Comparison of ENCODE assay signal across 4 cellular contexts in the genomic region with DNA sequence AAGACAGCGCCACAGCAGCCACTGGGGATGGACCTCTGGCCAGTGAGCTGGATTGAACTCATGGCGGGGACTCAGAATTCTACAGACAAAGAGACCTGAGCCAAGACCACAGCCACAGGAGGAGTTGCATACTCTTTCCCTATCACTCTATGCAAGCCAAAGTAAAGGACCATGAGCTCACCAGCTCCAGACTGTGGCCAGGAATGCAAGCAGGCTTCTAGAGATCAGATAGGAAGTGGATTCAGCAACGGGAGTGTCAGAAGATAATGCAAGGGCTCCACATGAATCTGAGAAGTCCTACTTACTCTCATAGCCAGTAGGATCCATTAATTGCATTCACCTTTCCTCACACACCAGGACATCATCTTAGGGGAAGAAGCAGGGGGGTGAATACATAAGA.
"Had no signal": no experiment of that assay in that cellular context is flagged by ENCODE, and none has a peak within 500 bp of the region (broad histone marks: within the 10 kb centered on the region; RNA-seq: fewer than 3 reads in every experiment).

No MANE protein-coding gene starts in this region.

- H3K4me3 Mint-ChIP-seq: IgD-negative memory B cell had no signal

- H3K27ac Mint-ChIP-seq: IgD-negative memory B cell had no signal

- H3K4me3 ChIP-seq: K562 had no signal

- H3K36me3 Mint-ChIP-seq: IgD-negative memory B cell had no signal

- H3K27ac ChIP-seq: HL-60 had no signal

- DNase-seq: IMR-90 had no signal
